Comparison of ENCODE assay signal across 16 cellular contexts in the genomic region with DNA sequence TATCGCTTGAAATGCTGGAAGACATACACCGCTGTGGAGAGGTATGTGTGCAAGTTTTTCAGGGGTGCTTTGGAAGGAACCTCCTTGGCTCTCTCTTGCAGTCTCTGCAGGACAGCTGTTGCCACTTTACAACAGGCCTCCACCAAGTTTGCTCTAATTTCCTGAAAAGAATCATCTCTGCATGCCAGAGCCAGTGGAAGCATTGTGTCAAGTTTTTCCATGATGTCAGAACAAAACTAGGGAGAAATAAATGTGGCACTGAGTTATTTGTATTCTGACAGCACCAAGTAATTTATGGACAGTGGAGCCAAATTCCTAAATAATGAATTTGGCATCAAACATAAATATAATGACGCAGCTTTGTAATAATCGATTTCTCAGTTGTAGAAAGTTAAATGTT.
DNase-seq lines count a peak whose midpoint lies in the region; ATAC-seq and TF ChIP-seq lines count a peak whose summit lies in the region.
"Had no signal": no experiment of that assay in that cellular context is flagged by ENCODE, and none has a peak within 500 bp of the region (broad histone marks: within the 10 kb centered on the region; RNA-seq: fewer than 3 reads in every experiment).

No MANE protein-coding gene starts in this region.

- H3K4me3 Mint-ChIP-seq in glutamatergic neuron (ENCODE audit: unreplicated experiment): no peak overlapping the region
- H3K4me3 Mint-ChIP-seq: CD4-positive, CD25-positive, alpha-beta regulatory T cell; H9; naive B cell had no signal

- intact Hi-C loops in body of pancreas (cut with DNase I): no loop called here

- WGBS in body of pancreas, 2 donors: 78 to 82% methylated on average over 4 of the region's 4 CpGs

- H3K4me1 ChIP-seq in body of pancreas: no peaks in the 10 kb centered on the region

- H3K36me3 ChIP-seq in body of pancreas (replicated peaks in 1 of 2; ENCODE audit: insufficient read depth in 1 of 2, low read depth in 2 of 2): no peaks in the 10 kb centered on the region

- peak; percentile 15 for DNase-seq in NCI-H510A treated with DMSO at 0.1 percent for 48 hours (lab: John Stamatoyannopoulos, UW)
- no peak for DNase-seq in NCI-H510A (lab: John Stamatoyannopoulos, UW)
- peak; percentile 14 for DNase-seq in fibroblast of the aortic adventitia (ENCODE audit: low read depth)
- no peak for DNase-seq in body of pancreas
- no peak for DNase-seq in glutamatergic neuron
- no peak for DNase-seq in NCI-H526 treated with DMSO at 0.1 percent for 48 hours (lab: John Stamatoyannopoulos, UW)
- DNase-seq: CD4-positive, CD25-positive, alpha-beta regulatory T cell; H9; Karpas-422; mammary epithelial cell; naive B cell; NCI-H1092; NCI-H2029 had no signal

- H3K4me3 ChIP-seq in fibroblast of the aortic adventitia (ENCODE audit: low read depth, low read length) (no peak overlapping the region), body of pancreas (no peak overlapping the region)

- no peak overlapping the region for H3K27ac Mint-ChIP-seq in glutamatergic neuron (ENCODE audit: unreplicated experiment)
- H3K27ac Mint-ChIP-seq: activated naive CD4-positive, alpha-beta T cell treated with anti-CD3 and anti-CD28 coated beads, Interleukin-2, amount 50 U/mL, for 72 hours; CD4-positive, CD25-positive, alpha-beta regulatory T cell; H9; naive B cell had no signal

- H3K36me3 Mint-ChIP-seq in glutamatergic neuron (ENCODE audit: unreplicated experiment): no peaks in the 10 kb centered on the region
- H3K36me3 Mint-ChIP-seq: activated naive CD4-positive, alpha-beta T cell treated with anti-CD3 and anti-CD28 coated beads, Interleukin-2, amount 50 U/mL, for 72 hours; CD4-positive, CD25-positive, alpha-beta regulatory T cell had no signal

- no peak for TF ChIP-seq POLR2A in body of pancreas (IDR thresholded peaks at IDR 0.05)

- H3K9me3 Mint-ChIP-seq in glutamatergic neuron (ENCODE audit: unreplicated experiment): no peaks in the 10 kb centered on the region
- H3K9me3 Mint-ChIP-seq: activated naive CD4-positive, alpha-beta T cell treated with anti-CD3 and anti-CD28 coated beads, Interleukin-2, amount 50 U/mL, for 72 hours; CD4-positive, CD25-positive, alpha-beta regulatory T cell; H9 had no signal

- ATAC-seq in body of pancreas (no peak), GM18858 (IDR thresholded peaks at IDR 0.05; ENCODE audit: unreplicated experiment) (no peak)
- ATAC-seq: activated naive CD4-positive, alpha-beta T cell treated with anti-CD3 and anti-CD28 coated beads, Interleukin-2, amount 50 U/mL, for 72 hours had no signal

- peaks cover 8% of the 10 kb centered on the region for H3K4me1 Mint-ChIP-seq in glutamatergic neuron (ENCODE audit: low read depth, unreplicated experiment)
- H3K4me1 Mint-ChIP-seq: CD4-positive, CD25-positive, alpha-beta regulatory T cell; H9; naive B cell had no signal

- no peaks in the 10 kb centered on the region for H3K27me3 ChIP-seq in body of pancreas

- no peak for TF ChIP-seq CTCF in VCaP (conservative IDR thresholded peaks at IDR 0.05)
- TF ChIP-seq CTCF in fibroblast of the aortic adventitia (IDR thresholded peaks at IDR 0.05; ENCODE audit: insufficient read depth, low read length): no peak
- TF ChIP-seq CTCF in body of pancreas (IDR thresholded peaks at IDR 0.05): no peak
- TF ChIP-seq CTCF in glutamatergic neuron (IDR thresholded peaks at IDR 0.05; ENCODE audit: partially characterized antibody, unreplicated experiment): no peak

- H3K9me3 ChIP-seq in body of pancreas: no peaks in the 10 kb centered on the region

- H3K27me3 Mint-ChIP-seq in glutamatergic neuron (ENCODE audit: unreplicated experiment): peaks cover 2% of the 10 kb centered on the region
- H3K27me3 Mint-ChIP-seq: CD4-positive, CD25-positive, alpha-beta regulatory T cell; naive B cell had no signal

- H3K27ac ChIP-seq in VCaP (0 out of 2 replicates have a peak overlapping the region, but pooled peaks have one; percentile 78), body of pancreas (no peak overlapping the region)

Comparison
In these comparisons a context has a peak if more than half of its experiments do, and no peak if none do; other contexts are left out.
1. DNase-seq: peak in NCI-H510A treated with DMSO at 0.1 percent for 48 hours (single experiment) and fibroblast of the aortic adventitia (single experiment); none in NCI-H510A (single experiment), body of pancreas (0 of 4), glutamatergic neuron (single experiment) and NCI-H526 treated with DMSO at 0.1 percent for 48 hours (single experiment).